ENCODE assay signal across 8 cellular contexts in genomic region chr1:113903496-113904291, GRCh38. TPM values are rescaled to one million over a fixed set of nuclear protein-coding genes. Genes with fewer than 3 reads are reported as not detected.
DNase-seq lines count a peak whose midpoint lies in the region; ATAC-seq and TF ChIP-seq lines count a peak whose summit lies in the region.

No MANE protein-coding gene starts in this region.

- no peak for TF ChIP-seq CTCF in gastroesophageal sphincter (IDR thresholded peaks at IDR 0.05)

- H3K36me3 ChIP-seq in gastroesophageal sphincter, result peaks cover 0 to 52% of the 10 kb centered on the region in 2 donors
- H3K36me3 ChIP-seq in skeletal muscle tissue (ENCODE audit: control insufficient read depth in 3 of 3, insufficient read depth in 3 of 3, low read length in 3 of 3), result peaks cover 17 to 38% (median 31%) of the 10 kb centered on the region in 3 donors

- ATAC-seq in gastroesophageal sphincter (no peak), HG02981 (IDR thresholded peaks at IDR 0.05; ENCODE audit: unreplicated experiment) (no peak), GM18867 (IDR thresholded peaks at IDR 0.05; ENCODE audit: unreplicated experiment) (no peak)

- H3K27ac ChIP-seq in gastroesophageal sphincter (peak overlapping the region; percentile 87 to 95 (median 93)), skeletal muscle tissue (ENCODE audit: low read depth, low read length) (peak overlapping the region; percentile 88)

- no peak for TF ChIP-seq POLR2A in gastroesophageal sphincter (IDR thresholded peaks at IDR 0.05)

- 14 to 25% methylated on average over 4 to 7 of the region's 7 CpGs for WGBS in gastroesophageal sphincter (ENCODE audit: low coverage in 1 of 2), 2 donors

- H3K9ac ChIP-seq in skeletal muscle tissue (ENCODE audit: low read depth in 1 of 3, low read length in 3 of 3), result peak overlapping the region; percentile 89 to 97 (median 89)

- H3K9me3 ChIP-seq in gastroesophageal sphincter, result no peaks in the 10 kb centered on the region
- no peaks in the 10 kb centered on the region for H3K9me3 ChIP-seq in skeletal muscle tissue (ENCODE audit: control insufficient read depth in 3 of 3, low read length in 3 of 3)

- peak overlapping the region; percentile 72 to 84 for H3K4me3 ChIP-seq in gastroesophageal sphincter
- peak overlapping the region; percentile 91 to 98 (median 94) for H3K4me3 ChIP-seq in skeletal muscle tissue (ENCODE audit: low read length in 3 of 3)

- H3K4me1 ChIP-seq in gastroesophageal sphincter (peaks cover 5 to 44% (median 18%) of the 10 kb centered on the region in 3 donors), skeletal muscle tissue (ENCODE audit: control insufficient read depth in 3 of 3, insufficient read depth in 3 of 3, low read length in 3 of 3) (peaks cover 15 to 30% (median 21%) of the 10 kb centered on the region in 3 donors)

- H3K27me3 ChIP-seq in gastroesophageal sphincter (no peaks in the 10 kb centered on the region), skeletal muscle tissue (ENCODE audit: control insufficient read depth in 3 of 3, insufficient read depth in 3 of 3, low read length in 3 of 3) (no peaks in the 10 kb centered on the region)

- no peak for TF ChIP-seq EP300 in gastroesophageal sphincter (IDR thresholded peaks at IDR 0.05)

- peak; percentile 4 for DNase-seq in stimulated activated CD4-positive, alpha-beta T cell treated with anti-CD3 and anti-CD28 coated beads, Interleukin-12 subunit alpha, Interleukin-12 subunit beta, amount 100 ng/mL, for 4 hours
- DNase-seq in stimulated activated CD4-positive, alpha-beta T cell treated with anti-CD3 and anti-CD28 coated beads, Interleukin-1b, Interleukin-23, amount 100 ng/mL, for 48 hours, result no peak
- DNase-seq in activated CD4-positive, alpha-beta T cell treated with anti-CD3 and anti-CD28 coated beads, Interleukin-2, amount 50 U/mL, for 48 hours, result peak; percentile 31 to 40
- DNase-seq in NCI-H187 (lab: John Stamatoyannopoulos, UW), result no peak

RNA-seq across cellular contexts. Expression of gene AP4B1, which starts 0.9 kb away (rescaled TPM):
- 10 to 100 TPM in 3 of 4 donors, 1 to 10 TPM in 1; 7.1 to 21.9 (median 12.6) TPM for total RNA-seq in gastroesophageal sphincter
- total RNA-seq in skeletal muscle tissue, result 16.7 TPM

RNA-seq across cellular contexts. Expression of gene DCLRE1B, which starts 1.4 kb away (rescaled TPM):
- total RNA-seq in gastroesophageal sphincter, result 1 to 10 TPM; 3.2 to 9.2 (median 5.1) TPM
- total RNA-seq in skeletal muscle tissue, result 3.7 TPM

RNA-seq across cellular contexts. Expression of gene BCL2L15, which starts 16.3 kb away (rescaled TPM):
- total RNA-seq in gastroesophageal sphincter (under 1 TPM in 3 of 4 donors, not detected in 1; 0.15 to 0.93 (median 0.27) TPM), skeletal muscle tissue (under 0.01 TPM)

RNA-seq across cellular contexts. Expression of gene HIPK1, which starts 25.4 kb away (rescaled TPM):
- total RNA-seq in gastroesophageal sphincter, result 10 to 100 TPM; 64.8 to 92.3 (median 76.9) TPM
- total RNA-seq in skeletal muscle tissue, result 28.2 TPM

RNA-seq across cellular contexts. Expression of gene PTPN22, which starts 32.2 kb away (rescaled TPM):
- 1 to 10 TPM in 2 of 4 donors, under 1 TPM in 2; 0.27 to 1.4 (median 1.1) TPM for total RNA-seq in gastroesophageal sphincter
- total RNA-seq in skeletal muscle tissue, result 1.0 TPM

Comparison
In these comparisons a context has a peak if more than half of its experiments do, and no peak if none do; other contexts are left out.
1. DNase-seq: peak in stimulated activated CD4-positive, alpha-beta T cell treated with anti-CD3 and anti-CD28 coated beads, Interleukin-12 subunit alpha, Interleukin-12 subunit beta, amount 100 ng/mL, for 4 hours (single experiment) and activated CD4-positive, alpha-beta T cell treated with anti-CD3 and anti-CD28 coated beads, Interleukin-2, amount 50 U/mL, for 48 hours (2 of 2); none in stimulated activated CD4-positive, alpha-beta T cell treated with anti-CD3 and anti-CD28 coated beads, Interleukin-1b, Interleukin-23, amount 100 ng/mL, for 48 hours (single experiment) and NCI-H187 (0 of 2).